Comparison of ENCODE assay signal across 16 cellular contexts in the genomic region with DNA sequence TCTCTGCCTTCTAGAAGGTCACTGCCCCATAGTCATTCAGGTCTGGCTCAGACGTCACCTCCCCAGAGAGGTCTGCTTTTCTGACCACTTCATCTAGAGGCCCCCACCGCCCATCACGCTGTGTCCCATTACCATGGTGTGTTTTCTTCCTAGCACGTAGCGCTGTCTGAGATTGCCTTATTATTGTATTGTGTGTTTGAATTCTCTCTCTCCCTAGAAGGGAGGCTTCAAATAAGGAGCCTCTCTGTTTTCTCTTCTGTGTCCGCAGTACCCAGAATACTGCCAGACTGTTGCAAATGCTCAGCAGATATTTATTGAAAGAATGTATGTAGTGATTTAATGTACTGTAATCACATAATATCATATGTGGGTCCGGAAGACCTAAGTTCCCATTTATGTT. TPM values are rescaled to one million over a fixed set of nuclear protein-coding genes. Genes with fewer than 3 reads are reported as not detected.
DNase-seq lines count a peak whose midpoint lies in the region.
"Had no signal": no experiment of that assay in that cellular context is flagged by ENCODE, and none has a peak within 500 bp of the region (broad histone marks: within the 10 kb centered on the region; RNA-seq: fewer than 3 reads in every experiment).

No MANE protein-coding gene starts in this region.

- H3K4me3 ChIP-seq in mesenchymal stem cell (ENCODE audit: insufficient read depth in 1 of 2, low read depth in 1 of 2, low read length in 2 of 2): no peak overlapping the region
- H3K4me3 ChIP-seq in subcutaneous abdominal adipose tissue (ENCODE audit: low read depth in 1 of 5, low read length in 5 of 5): no peak overlapping the region
- H3K4me3 ChIP-seq: GM23248, K562, Peyer's patch had no signal

- H2BK120ac ChIP-seq in mesenchymal stem cell (ENCODE audit: low read depth, low read length): no peak overlapping the region

- H2BK15ac ChIP-seq in mesenchymal stem cell (ENCODE audit: low read depth, poor library complexity, severe bottlenecking): no peak overlapping the region

- H3K9ac ChIP-seq in mesenchymal stem cell (ENCODE audit: low read length) (no peak overlapping the region), subcutaneous abdominal adipose tissue (ENCODE audit: low read length in 5 of 5) (no peak overlapping the region)
- H3K9ac ChIP-seq: GM23248 had no signal

- H3K36me3 ChIP-seq in mesenchymal stem cell (ENCODE audit: control insufficient read depth in 1 of 2, insufficient read depth in 2 of 2, low read depth in 1 of 2, low read length in 2 of 2) (peaks cover 0 to 4% of the 10 kb centered on the region in 2 experiments), subcutaneous abdominal adipose tissue (ENCODE audit: control insufficient read depth in 5 of 5, insufficient read depth in 5 of 5, low read length in 5 of 5) (no peaks in the 10 kb centered on the region)
- H3K36me3 ChIP-seq: Peyer's patch had no signal

- peak overlapping the region; percentile 46 for H4K91ac ChIP-seq in mesenchymal stem cell (ENCODE audit: low read length)

- no peak overlapping the region for H2BK12ac ChIP-seq in mesenchymal stem cell (ENCODE audit: low read length in 2 of 2)

- 100% methylated on average over 6 of the region's 7 CpGs for WGBS in mesenchymal stem cell

- H2AK5ac ChIP-seq in mesenchymal stem cell (ENCODE audit: low read length, severe bottlenecking): no peak overlapping the region

- H2AFZ ChIP-seq in mesenchymal stem cell (ENCODE audit: low read depth, low read length): no peak overlapping the region
- H2AFZ ChIP-seq: GM23248 had no signal

- H3K4me1 ChIP-seq in mesenchymal stem cell (ENCODE audit: control insufficient read depth, insufficient read depth, low read depth, low read length): peaks cover 2% of the 10 kb centered on the region
- H3K4me1 ChIP-seq in subcutaneous abdominal adipose tissue (ENCODE audit: control insufficient read depth in 5 of 5, insufficient read depth in 5 of 5, low read length in 5 of 5): peaks cover 10 to 54% (median 45%) of the 10 kb centered on the region in 5 donors
- H3K4me1 ChIP-seq: BE2C had no signal

- no peak overlapping the region for H4K8ac ChIP-seq in mesenchymal stem cell (ENCODE audit: low read length)

- no peak overlapping the region for H3K4ac ChIP-seq in mesenchymal stem cell (ENCODE audit: low read depth in 1 of 2, low read length in 2 of 2)

- no peak overlapping the region for H3K23ac ChIP-seq in mesenchymal stem cell (ENCODE audit: low read length in 2 of 2)

- no peak overlapping the region for H3K14ac ChIP-seq in mesenchymal stem cell (ENCODE audit: low read length in 2 of 2)

- H2BK5ac ChIP-seq in mesenchymal stem cell (ENCODE audit: low read depth, low read length, poor library complexity, severe bottlenecking): no peak overlapping the region

- H3K27me3 ChIP-seq in mesenchymal stem cell (ENCODE audit: control insufficient read depth in 1 of 2, insufficient read depth in 1 of 2, low read length in 2 of 2): no peaks in the 10 kb centered on the region
- no peaks in the 10 kb centered on the region for H3K27me3 ChIP-seq in subcutaneous abdominal adipose tissue (ENCODE audit: control insufficient read depth in 5 of 5, insufficient read depth in 4 of 5, low read length in 5 of 5)
- H3K27me3 ChIP-seq: BE2C, Peyer's patch had no signal

- H3K27ac ChIP-seq in caudate nucleus (ENCODE audit: low read depth, low read length) (peak overlapping the region; percentile 42), mesenchymal stem cell (ENCODE audit: low read length, poor library complexity, severe bottlenecking) (no peak overlapping the region), subcutaneous abdominal adipose tissue (ENCODE audit: low read depth, low read length) (peak overlapping the region; percentile 72)
- H3K27ac ChIP-seq: GM23248, Peyer's patch had no signal

- peak; percentile 48 for DNase-seq in NCI-H2227 (lab: John Stamatoyannopoulos, UW; ENCODE audit: unreplicated experiment)
- DNase-seq in caudate nucleus (lab: John Stamatoyannopoulos, UW): peak in 1 of 61 donors; percentile 7
- no peak for DNase-seq in mesenchymal stem cell
- DNase-seq in HuH-7.5 (ENCODE audit: low spot score): no peak
- no peak for DNase-seq in activated effector memory CD4-positive, alpha-beta T cell treated with Interleukin-2 at 50 U/mL for 16 hours
- DNase-seq in activated CD4-positive, alpha-beta T cell treated with anti-CD3 and anti-CD28 coated beads for 4 hours: no peak
- DNase-seq: BE2C, GM23248, NCI-H1048, NCI-H1694 treated with DMSO at 0.1 percent for 48 hours, NCI-H2171, NCI-H510A, Peyer's patch, SIG-M5 had no signal

- H3K18ac ChIP-seq in mesenchymal stem cell (ENCODE audit: low read depth in 1 of 2, low read length in 2 of 2): no peak overlapping the region

- H3K9me3 ChIP-seq in mesenchymal stem cell (ENCODE audit: control insufficient read depth, low read length): no peaks in the 10 kb centered on the region
- no peaks in the 10 kb centered on the region for H3K9me3 ChIP-seq in subcutaneous abdominal adipose tissue (ENCODE audit: control insufficient read depth in 5 of 5, low read length in 5 of 5)
- H3K9me3 ChIP-seq: BE2C, Peyer's patch had no signal

- no peak overlapping the region for H3K4me2 ChIP-seq in mesenchymal stem cell (ENCODE audit: low read length, poor library complexity, severe bottlenecking)

- peaks cover 34% of the 10 kb centered on the region for H3K79me1 ChIP-seq in mesenchymal stem cell (replicated peaks; ENCODE audit: low read length, poor library complexity, severe bottlenecking)

RNA-seq across cellular contexts. Expression of gene TAB1, which starts 10.1 kb away (rescaled TPM):
- 10.8 TPM for polyA plus RNA-seq in mesenchymal stem cell (2013, experiment 1 of 2)
- polyA plus RNA-seq in mesenchymal stem cell (2013, experiment 2 of 2): 11.1 TPM

RNA-seq across cellular contexts. Expression of gene MGAT3, which starts 47.2 kb away (rescaled TPM):
- polyA plus RNA-seq in mesenchymal stem cell (2013, experiment 1 of 2): 2.1 TPM
- 2.0 TPM for polyA plus RNA-seq in mesenchymal stem cell (2013, experiment 2 of 2)
- polyA plus RNA-seq: GM23248 had no signal

RNA-seq across cellular contexts. Expression of gene SYNGR1, which starts 59.8 kb away (rescaled TPM):
- 22.3 TPM for polyA plus RNA-seq in mesenchymal stem cell (2013, experiment 1 of 2)
- 22.9 TPM for polyA plus RNA-seq in mesenchymal stem cell (2013, experiment 2 of 2)
